Comparison of ENCODE assay signal across 16 cellular contexts in the genomic region with DNA sequence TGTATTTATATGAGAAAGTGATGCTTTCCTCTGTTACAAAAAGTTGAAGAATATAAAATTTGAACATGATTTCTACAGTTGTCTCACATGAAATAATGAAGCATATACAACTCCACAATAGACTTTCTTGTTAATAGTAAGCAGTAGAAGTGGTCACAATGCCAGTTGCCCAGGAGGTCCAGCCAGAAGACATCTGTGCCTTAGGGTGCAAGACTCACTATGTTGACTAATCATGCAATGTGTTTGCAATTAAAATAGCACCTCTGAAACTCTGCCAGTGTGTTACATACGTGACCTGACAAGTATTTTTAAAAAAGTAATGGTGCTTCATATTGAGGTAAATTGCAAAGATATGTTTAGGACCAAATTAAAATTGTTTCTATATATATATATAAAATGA.
DNase-seq lines count a peak whose midpoint lies in the region; ATAC-seq, FAIRE-seq and TF ChIP-seq lines count a peak whose summit lies in the region.
"Had no signal": no experiment of that assay in that cellular context is flagged by ENCODE, and none has a peak within 500 bp of the region (broad histone marks: within the 10 kb centered on the region; RNA-seq: fewer than 3 reads in every experiment).

No MANE protein-coding gene starts in this region.

- H3K27me3 ChIP-seq in heart left ventricle: no peaks in the 10 kb centered on the region

- intact Hi-C loops in heart left ventricle (cut with DNase I): no loop called here

- TF ChIP-seq CTCF in AG10803 (conservative IDR thresholded peaks at IDR 0.05; ENCODE audit: low read length): no peak
- no peak for TF ChIP-seq CTCF in heart left ventricle (IDR thresholded peaks at IDR 0.05)

- ATAC-seq in heart left ventricle: no peak
- ATAC-seq: HCT116 had no signal

- no peaks in the 10 kb centered on the region for H3K4me1 ChIP-seq in heart left ventricle

- DNase-seq in AG10803 (ENCODE audit: low read depth) (peak; percentile 4), H54 (ENCODE audit: insufficient read length, low spot score) (no peak), RPMI7951 (ENCODE audit: low read depth) (peak; percentile 7), fibroblast of gingiva (ENCODE audit: low read depth) (peak; percentile 52), heart left ventricle (no peak)
- DNase-seq in activated CD4-positive, alpha-beta T cell treated with anti-CD3 and anti-CD28 coated beads, Interleukin-2, amount 50 U/mL, for 4 hours: no peak
- no peak for DNase-seq in activated T-cell treated with anti-CD3 and anti-CD28 coated beads, Interleukin-2, amount 50 U/mL, for 48 hours
- DNase-seq: ACHN; Calu3; CD4-positive, alpha-beta T cell; DMS153; DMS79 treated with DMSO at 0.1 percent for 48 hours; EL; GDM1 had no signal

- WGBS in heart left ventricle, 4 donors: 31 to 61% (median 43%) methylated on average over 1 of the region's 1 CpG

- TF ChIP-seq POLR2A in H54 (IDR thresholded peaks at IDR 0.05; ENCODE audit: low read depth, low read length) (no peak), heart left ventricle (IDR thresholded peaks at IDR 0.05) (no peak)

- H3K27ac ChIP-seq in heart left ventricle: no peak overlapping the region

- no peak overlapping the region for H3K4me3 ChIP-seq in AG10803 (ENCODE audit: low read length)
- H3K4me3 ChIP-seq in heart left ventricle: no peak overlapping the region

- no peaks in the 10 kb centered on the region for H3K36me3 ChIP-seq in heart left ventricle

- FAIRE-seq in H54 (lab: Jason Lieb, UNC): peak; percentile 62
- FAIRE-seq: GM19239 had no signal

- no peaks in the 10 kb centered on the region for H3K9me3 ChIP-seq in heart left ventricle

Comparison
In these comparisons a context has a peak if more than half of its experiments do, and no peak if none do; other contexts are left out.
1. DNase-seq: peak in AG10803 (single experiment), RPMI7951 (single experiment) and fibroblast of gingiva (single experiment); none in H54 (single experiment), activated CD4-positive, alpha-beta T cell treated with anti-CD3 and anti-CD28 coated beads, Interleukin-2, amount 50 U/mL, for 4 hours (0 of 2), activated T-cell treated with anti-CD3 and anti-CD28 coated beads, Interleukin-2, amount 50 U/mL, for 48 hours (0 of 2) and heart left ventricle (0 of 5).